In genomic region chr16:55411231-55411630, GRCh38 we compare ENCODE assay signal across 15 cellular contexts.
"Had no signal": no experiment of that assay in that cellular context is flagged by ENCODE, and none has a peak within 500 bp of the region (broad histone marks: within the 10 kb centered on the region; RNA-seq: fewer than 3 reads in every experiment).

No MANE protein-coding gene starts in this region.

- ATAC-seq: esophagus mucosa; left lung; naive thymus-derived CD8-positive, alpha-beta T cell; stimulated activated memory B cell treated with anti-CD40 and anti-IgM and Interleukin-4, amounts not matched to agents 10 μg/mL and 1 μg/mL and 100 μg/mL, for 72 hours had no signal

- H3K4me3 ChIP-seq: ascending aorta, cardiac muscle cell, heart left ventricle, left lung had no signal

- H3K27ac ChIP-seq: ascending aorta, cardiac muscle cell, heart left ventricle, left lung, neutrophil had no signal

- H3K9me3 ChIP-seq: ascending aorta, heart left ventricle, left lung, neutrophil had no signal

- H3K27me3 ChIP-seq: ascending aorta, heart left ventricle, left lung had no signal

- DNase-seq: activated CD4-positive, alpha-beta T cell treated with anti-CD3 and anti-CD28 coated beads, Interleukin-2, amount 50 U/mL, for 1 hour; activated CD8-positive, alpha-beta memory T cell treated with anti-CD3 and anti-CD28 coated beads for 24 hours; activated naive CD4-positive, alpha-beta T cell; foreskin melanocyte; heart left ventricle; left lung; mesenchymal stem cell; naive thymus-derived CD8-positive, alpha-beta T cell; stimulated activated CD4-positive, alpha-beta T cell treated with anti-CD3 and anti-CD28 coated beads, Interleukin-12 subunit alpha, Interleukin-12 subunit beta, amount 100 ng/mL, for 4 hours; SW 1271 had no signal

- H3K36me3 ChIP-seq: ascending aorta, cardiac muscle cell, heart left ventricle, left lung, neutrophil had no signal

- H3K4me1 ChIP-seq: ascending aorta, left lung had no signal
